Comparison of ENCODE assay signal across 13 cellular contexts in the genomic region with DNA sequence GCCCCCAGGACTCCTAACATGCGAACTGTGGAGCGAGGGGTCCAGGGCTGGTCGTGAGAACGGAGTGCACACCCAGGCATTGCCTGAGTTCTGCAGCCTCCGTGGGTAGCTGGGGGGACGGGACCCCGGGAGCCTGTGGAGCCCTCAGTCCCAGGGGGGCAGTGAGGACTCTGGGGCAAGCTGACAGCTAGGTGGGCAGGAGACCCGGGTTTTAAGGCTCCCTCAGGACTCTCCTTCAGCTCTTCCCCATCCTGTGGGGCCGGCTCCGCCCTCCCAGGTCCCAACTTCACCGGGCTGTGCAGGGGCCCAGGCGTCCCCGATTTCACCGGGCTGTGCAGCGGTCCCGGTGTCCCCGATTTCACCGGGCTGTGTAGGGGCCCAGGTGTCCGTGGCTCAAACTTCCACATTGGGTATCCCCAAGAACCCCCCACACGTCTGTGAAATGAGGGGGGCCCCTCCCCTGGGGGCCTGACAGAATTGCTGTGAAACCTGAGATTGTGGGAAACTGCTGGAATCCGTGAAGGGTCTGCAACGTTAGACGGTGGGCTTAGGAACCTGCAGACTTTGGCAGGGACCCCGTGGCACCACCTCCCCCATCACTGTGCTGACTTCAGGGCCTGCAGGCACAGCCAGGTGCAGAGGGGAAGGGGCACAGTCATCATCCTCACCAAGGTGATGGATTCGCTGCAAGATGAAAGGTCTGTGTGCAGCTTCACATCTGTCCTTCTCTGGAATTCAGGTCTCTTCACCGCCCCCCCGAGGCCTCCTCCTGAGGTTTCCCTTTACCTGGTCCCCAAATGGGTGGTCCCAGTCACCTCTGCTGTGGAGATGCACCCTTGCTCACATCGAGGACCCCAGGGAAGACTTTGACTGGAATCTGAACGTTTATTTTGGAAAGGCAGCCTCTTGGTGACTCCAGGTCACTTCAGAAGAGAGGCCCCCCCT.
DNase-seq lines count a peak whose midpoint lies in the region; ATAC-seq and TF ChIP-seq lines count a peak whose summit lies in the region.
"Had no signal": no experiment of that assay in that cellular context is flagged by ENCODE, and none has a peak within 500 bp of the region (broad histone marks: within the 10 kb centered on the region; RNA-seq: fewer than 3 reads in every experiment).

No MANE protein-coding gene starts in this region.

- H3K27me3 ChIP-seq in HCT116 (ENCODE audit: insufficient read depth, low read length) (no peaks in the 10 kb centered on the region), duodenal mucosa (ENCODE audit: control insufficient read depth in 1 of 2, insufficient read depth in 2 of 2, low read length in 2 of 2) (peaks cover 14 to 18% of the 10 kb centered on the region in 2 donors)

- H3K9me3 ChIP-seq in HCT116 (ENCODE audit: control insufficient read depth in 1 of 2, insufficient read depth in 1 of 2, low read depth in 1 of 2, low read length in 2 of 2): no peaks in the 10 kb centered on the region
- H3K9me3 ChIP-seq in duodenal mucosa (ENCODE audit: control insufficient read depth in 1 of 2, low read length in 2 of 2): no peaks in the 10 kb centered on the region

- ATAC-seq in HCT116: no peak
- ATAC-seq in GM21576 (IDR thresholded peaks at IDR 0.05; ENCODE audit: unreplicated experiment): no peak

- H3K27ac ChIP-seq in HCT116 (ENCODE audit: low read depth, low read length) (no peak overlapping the region), duodenal mucosa (ENCODE audit: low read depth, low read length) (no peak overlapping the region)
- H3K27ac ChIP-seq: C4-2B had no signal

- H3K9ac ChIP-seq in HCT116 (ENCODE audit: low read length) (no peak overlapping the region), duodenal mucosa (ENCODE audit: low read depth in 1 of 2, low read length in 2 of 2) (no peak overlapping the region)

- H3K27me3 Mint-ChIP-seq in nephron progenitor cell (ENCODE audit: low read depth, poor library complexity): peaks cover 31% of the 10 kb centered on the region

- TF ChIP-seq RAD21 in HCT116 (IDR thresholded peaks at IDR 0.05; ENCODE audit: low read depth): no peak

- CTCF ChIA-PET in HCT116 (lab: Charles Lee): no interaction called here

- TF ChIP-seq CTCF in HCT116 (IDR thresholded peaks at IDR 0.05 in 2 of 3, conservative IDR thresholded peaks at IDR 0.05 in 1 of 3; ENCODE audit: borderline replicate concordance in 1 of 3, insufficient read depth in 1 of 3, low read depth in 2 of 3, low read length in 2 of 3): no peak
- TF ChIP-seq CTCF in nephron progenitor cell (IDR thresholded peaks at IDR 0.05): no peak

- H3K27ac Mint-ChIP-seq in nephron progenitor cell: no peak overlapping the region

- peaks cover 63% of the 10 kb centered on the region for H3K4me1 Mint-ChIP-seq in nephron progenitor cell

- RAD21 ChIA-PET in HCT116 (lab: Charles Lee; ENCODE audit: low non-redundant PET in 1 of 2, low total read pairs in 2 of 2, uncharacterized antibody in 2 of 2, unreplicated experiment in 2 of 2): no interaction called here

- H3K36me3 ChIP-seq in HCT116 (ENCODE audit: control insufficient read depth in 1 of 2, insufficient read depth in 2 of 2, low read length in 2 of 2): no peaks in the 10 kb centered on the region
- no peaks in the 10 kb centered on the region for H3K36me3 ChIP-seq in duodenal mucosa (ENCODE audit: control insufficient read depth in 1 of 2, insufficient read depth in 2 of 2, low read length in 2 of 2)

- no peaks in the 10 kb centered on the region for H3K9me2 ChIP-seq in HCT116 (ENCODE audit: insufficient read depth)

- H3K9me3 Mint-ChIP-seq in nephron progenitor cell: no peaks in the 10 kb centered on the region

- H3K4me3 ChIP-seq in HCT116 (replicated peaks in 1 of 2; ENCODE audit: low read depth in 1 of 2, low read length in 2 of 2): no peak overlapping the region
- peak overlapping the region; percentile 50 to 60 for H3K4me3 ChIP-seq in duodenal mucosa (ENCODE audit: low read depth in 1 of 2, low read length in 2 of 2)

- no peaks in the 10 kb centered on the region for H3K79me2 ChIP-seq in HCT116 (ENCODE audit: insufficient read depth, low read length)

- POLR2A ChIA-PET in HCT116 (lab: Charles Lee): no interaction called here

- DNase-seq in NCI-H510A treated with DMSO at 0.1 percent for 48 hours (lab: John Stamatoyannopoulos, UW) (peak; percentile 99), NCI-H510A (lab: John Stamatoyannopoulos, UW) (no peak), HCT116 (ENCODE audit: low read depth, low spot score) (no peak), nephron progenitor cell (no peak), NCI-H1436 treated with DMSO at 0.1 percent for 48 hours (lab: John Stamatoyannopoulos, UW) (no peak), T-helper 9 cell (no peak)
- DNase-seq: activated effector memory CD4-positive, alpha-beta T cell treated with anti-CD3 and anti-CD28 coated beads, Interleukin-2, amount 50 U/mL, for 16 hours; mesenchymal stem cell; MV-4-11; SHP77 treated with DMSO at 0.1 percent for 48 hours had no signal

- H3K36me3 Mint-ChIP-seq in nephron progenitor cell (ENCODE audit: low read depth): peaks cover 5% of the 10 kb centered on the region

- no peak overlapping the region for H2AFZ ChIP-seq in HCT116 (ENCODE audit: low read depth, low read length, poor library complexity, severe bottlenecking)

- TSS peak; percentile 29 for BruUV-seq in HCT116 (replicated peaks; lab: Mats Ljungman, UMichigan)

- H3K4me1 ChIP-seq in HCT116 (ENCODE audit: control insufficient read depth in 1 of 2, insufficient read depth in 2 of 2, low read length in 2 of 2) (peaks cover 6 to 14% of the 10 kb centered on the region in 2 experiments; a peak in 3 of 4 replicates), duodenal mucosa (ENCODE audit: control insufficient read depth in 1 of 2, insufficient read depth in 2 of 2, low read length in 2 of 2) (peaks cover 20 to 30% of the 10 kb centered on the region in 2 donors)

- no peak for TF ChIP-seq POLR2A in HCT116 (IDR thresholded peaks at IDR 0.05; ENCODE audit: borderline replicate concordance, extremely low read depth, insufficient read depth, insufficient read length)

- H4K20me1 ChIP-seq in HCT116 (ENCODE audit: insufficient read depth): no peaks in the 10 kb centered on the region

- intact Hi-C loops in HCT116 (cut with micrococcal nuclease): no loop called here

- H3K4me2 ChIP-seq in HCT116 (ENCODE audit: low read length): 0 out of 2 replicates have a peak overlapping the region, but pooled peaks have one; percentile 88

- H3K4me3 Mint-ChIP-seq in nephron progenitor cell: peak overlapping the region; percentile 68

TF ChIP-seq in HCT116, 20 proteins besides CTCF, POLR2A, EP300 and RAD21:
- TF ChIP-seq POLR2AphosphoS5 (IDR thresholded peaks at IDR 0.05; ENCODE audit: low read depth, low read length): no peak
- TF ChIP-seq TCF7L2 (IDR thresholded peaks at IDR 0.05; ENCODE audit: borderline replicate concordance, extremely low read depth, insufficient read depth, insufficient read length): no peak
- TF ChIP-seq, protein P1, sequence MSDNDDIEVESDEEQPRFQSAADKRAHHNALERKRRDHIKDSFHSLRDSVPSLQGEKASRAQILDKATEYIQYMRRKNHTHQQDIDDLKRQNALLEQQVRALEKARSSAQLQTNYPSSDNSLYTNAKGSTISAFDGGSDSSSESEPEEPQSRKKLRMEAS (IDR thresholded peaks at IDR 0.05): no peak
- no peak for TF ChIP-seq EGR1 (IDR thresholded peaks at IDR 0.05; ENCODE audit: low read depth)
- TF ChIP-seq EZH2 (IDR thresholded peaks at IDR 0.05): no peak
- no peak for TF ChIP-seq ZFX (IDR thresholded peaks at IDR 0.05)
- no peak for TF ChIP-seq JUND (IDR thresholded peaks at IDR 0.05)
- no peak for TF ChIP-seq CBX3 (IDR thresholded peaks at IDR 0.05; ENCODE audit: low read depth)
- TF ChIP-seq CEBPB (IDR thresholded peaks at IDR 0.05; ENCODE audit: low read depth): no peak
- no peak for TF ChIP-seq SRF (IDR thresholded peaks at IDR 0.05; ENCODE audit: low read depth)

Comparison
In these comparisons a context has a peak if more than half of its experiments do, and no peak if none do; other contexts are left out.
1. H3K4me3 ChIP-seq: peak in duodenal mucosa (2 of 2); none in HCT116 (0 of 2).